Comparison of ENCODE assay signal across 1 cellular context in genomic region chr2:201780674-201781582, GRCh38.
TF ChIP-seq lines count a peak whose summit lies in the region.

Gene ALS2 (minus strand): TSS chr2:201780933. CDS start chr2:201768885, 12,048 bp downstream.

TF ChIP-seq in GM12878, 131 proteins besides CTCF, POLR2A, EP300 and RAD21 (continued from another document):
- TF ChIP-seq E2F4 (IDR thresholded peaks at IDR 0.05; ENCODE audit: low read depth, low read length) (0 out of 2 replicates have a peak, but pooled peaks have one; percentile 19), DPF2 (IDR thresholded peaks at IDR 0.05) (no peak; the same call in 1 of the 2 replicates), ZSCAN29 (IDR thresholded peaks at IDR 0.05) (no peak), NFXL1 (IDR thresholded peaks at IDR 0.05; ENCODE audit: borderline replicate concordance) (no peak), IKZF1 (conservative IDR thresholded peaks at IDR 0.05) (peak; percentile 73), GATAD2B (conservative IDR thresholded peaks at IDR 0.05; ENCODE audit: low read depth) (no peak), MTA2 (IDR thresholded peaks at IDR 0.05; ENCODE audit: low read depth) (peak; percentile 15; the same call in 1 of the 2 replicates), CUX1 (IDR thresholded peaks at IDR 0.05; ENCODE audit: insufficient replicate concordance, low read depth, low read length) (peak; percentile 27), POU2F2 (IDR thresholded peaks at IDR 0.05; ENCODE audit: borderline replicate concordance, low read depth, low read length) (peak; percentile 2; the same call in 1 of the 3 replicates), SRF (IDR thresholded peaks at IDR 0.05; ENCODE audit: low read depth in 2 of 2, low read length in 2 of 2) (peak in 1 of 2 experiments; percentile 67; a peak in 2 of 4 replicates), CEBPZ (IDR thresholded peaks at IDR 0.05; ENCODE audit: low read depth, low read length) (no peak), SMAD1 (IDR thresholded peaks at IDR 0.05; ENCODE audit: low read depth, partially characterized antibody) (no peak), CBX5 (IDR thresholded peaks at IDR 0.05; ENCODE audit: low read depth) (0 out of 2 replicates have a peak, but pooled peaks have one; percentile 19), BHLHE40 (IDR thresholded peaks at IDR 0.05; ENCODE audit: borderline replicate concordance in 1 of 2, low read depth in 2 of 2, low read length in 1 of 2) (no peak), IKZF2 (IDR thresholded peaks at IDR 0.05) (peak; percentile 27 to 30; a peak in 1 of 4 replicates), HCFC1 (IDR thresholded peaks at IDR 0.05; ENCODE audit: low read length) (peak; percentile 51)
- TF ChIP-seq, protein P1, sequence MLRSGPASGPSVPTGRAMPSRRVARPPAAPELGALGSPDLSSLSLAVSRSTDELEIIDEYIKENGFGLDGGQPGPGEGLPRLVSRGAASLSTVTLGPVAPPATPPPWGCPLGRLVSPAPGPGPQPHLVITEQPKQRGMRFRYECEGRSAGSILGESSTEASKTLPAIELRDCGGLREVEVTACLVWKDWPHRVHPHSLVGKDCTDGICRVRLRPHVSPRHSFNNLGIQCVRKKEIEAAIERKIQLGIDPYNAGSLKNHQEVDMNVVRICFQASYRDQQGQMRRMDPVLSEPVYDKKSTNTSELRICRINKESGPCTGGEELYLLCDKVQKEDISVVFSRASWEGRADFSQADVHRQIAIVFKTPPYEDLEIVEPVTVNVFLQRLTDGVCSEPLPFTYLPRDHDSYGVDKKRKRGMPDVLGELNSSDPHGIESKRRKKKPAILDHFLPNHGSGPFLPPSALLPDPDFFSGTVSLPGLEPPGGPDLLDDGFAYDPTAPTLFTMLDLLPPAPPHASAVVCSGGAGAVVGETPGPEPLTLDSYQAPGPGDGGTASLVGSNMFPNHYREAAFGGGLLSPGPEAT (IDR thresholded peaks at IDR 0.05; ENCODE audit: low read depth) = no peak
- TF ChIP-seq, protein P2, sequence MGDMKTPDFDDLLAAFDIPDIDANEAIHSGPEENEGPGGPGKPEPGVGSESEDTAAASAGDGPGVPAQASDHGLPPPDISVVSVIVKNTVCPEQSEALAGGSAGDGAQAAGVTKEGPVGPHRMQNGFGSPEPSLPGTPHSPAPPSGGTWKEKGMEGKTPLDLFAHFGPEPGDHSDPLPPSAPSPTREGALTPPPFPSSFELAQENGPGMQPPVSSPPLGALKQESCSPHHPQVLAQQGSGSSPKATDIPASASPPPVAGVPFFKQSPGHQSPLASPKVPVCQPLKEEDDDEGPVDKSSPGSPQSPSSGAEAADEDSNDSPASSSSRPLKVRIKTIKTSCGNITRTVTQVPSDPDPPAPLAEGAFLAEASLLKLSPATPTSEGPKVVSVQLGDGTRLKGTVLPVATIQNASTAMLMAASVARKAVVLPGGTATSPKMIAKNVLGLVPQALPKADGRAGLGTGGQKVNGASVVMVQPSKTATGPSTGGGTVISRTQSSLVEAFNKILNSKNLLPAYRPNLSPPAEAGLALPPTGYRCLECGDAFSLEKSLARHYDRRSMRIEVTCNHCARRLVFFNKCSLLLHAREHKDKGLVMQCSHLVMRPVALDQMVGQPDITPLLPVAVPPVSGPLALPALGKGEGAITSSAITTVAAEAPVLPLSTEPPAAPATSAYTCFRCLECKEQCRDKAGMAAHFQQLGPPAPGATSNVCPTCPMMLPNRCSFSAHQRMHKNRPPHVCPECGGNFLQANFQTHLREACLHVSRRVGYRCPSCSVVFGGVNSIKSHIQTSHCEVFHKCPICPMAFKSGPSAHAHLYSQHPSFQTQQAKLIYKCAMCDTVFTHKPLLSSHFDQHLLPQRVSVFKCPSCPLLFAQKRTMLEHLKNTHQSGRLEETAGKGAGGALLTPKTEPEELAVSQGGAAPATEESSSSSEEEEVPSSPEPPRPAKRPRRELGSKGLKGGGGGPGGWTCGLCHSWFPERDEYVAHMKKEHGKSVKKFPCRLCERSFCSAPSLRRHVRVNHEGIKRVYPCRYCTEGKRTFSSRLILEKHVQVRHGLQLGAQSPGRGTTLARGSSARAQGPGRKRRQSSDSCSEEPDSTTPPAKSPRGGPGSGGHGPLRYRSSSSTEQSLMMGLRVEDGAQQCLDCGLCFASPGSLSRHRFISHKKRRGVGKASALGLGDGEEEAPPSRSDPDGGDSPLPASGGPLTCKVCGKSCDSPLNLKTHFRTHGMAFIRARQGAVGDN (IDR thresholded peaks at IDR 0.05) = no peak
- TF ChIP-seq, protein P3, sequence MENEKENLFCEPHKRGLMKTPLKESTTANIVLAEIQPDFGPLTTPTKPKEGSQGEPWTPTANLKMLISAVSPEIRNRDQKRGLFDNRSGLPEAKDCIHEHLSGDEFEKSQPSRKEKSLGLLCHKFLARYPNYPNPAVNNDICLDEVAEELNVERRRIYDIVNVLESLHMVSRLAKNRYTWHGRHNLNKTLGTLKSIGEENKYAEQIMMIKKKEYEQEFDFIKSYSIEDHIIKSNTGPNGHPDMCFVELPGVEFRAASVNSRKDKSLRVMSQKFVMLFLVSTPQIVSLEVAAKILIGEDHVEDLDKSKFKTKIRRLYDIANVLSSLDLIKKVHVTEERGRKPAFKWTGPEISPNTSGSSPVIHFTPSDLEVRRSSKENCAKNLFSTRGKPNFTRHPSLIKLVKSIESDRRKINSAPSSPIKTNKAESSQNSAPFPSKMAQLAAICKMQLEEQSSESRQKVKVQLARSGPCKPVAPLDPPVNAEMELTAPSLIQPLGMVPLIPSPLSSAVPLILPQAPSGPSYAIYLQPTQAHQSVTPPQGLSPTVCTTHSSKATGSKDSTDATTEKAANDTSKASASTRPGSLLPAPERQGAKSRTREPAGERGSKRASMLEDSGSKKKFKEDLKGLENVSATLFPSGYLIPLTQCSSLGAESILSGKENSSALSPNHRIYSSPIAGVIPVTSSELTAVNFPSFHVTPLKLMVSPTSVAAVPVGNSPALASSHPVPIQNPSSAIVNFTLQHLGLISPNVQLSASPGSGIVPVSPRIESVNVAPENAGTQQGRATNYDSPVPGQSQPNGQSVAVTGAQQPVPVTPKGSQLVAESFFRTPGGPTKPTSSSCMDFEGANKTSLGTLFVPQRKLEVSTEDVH (IDR thresholded peaks at IDR 0.05; ENCODE audit: low read depth, partially characterized antibody) = peak; percentile 29
- TF ChIP-seq, protein P4, sequence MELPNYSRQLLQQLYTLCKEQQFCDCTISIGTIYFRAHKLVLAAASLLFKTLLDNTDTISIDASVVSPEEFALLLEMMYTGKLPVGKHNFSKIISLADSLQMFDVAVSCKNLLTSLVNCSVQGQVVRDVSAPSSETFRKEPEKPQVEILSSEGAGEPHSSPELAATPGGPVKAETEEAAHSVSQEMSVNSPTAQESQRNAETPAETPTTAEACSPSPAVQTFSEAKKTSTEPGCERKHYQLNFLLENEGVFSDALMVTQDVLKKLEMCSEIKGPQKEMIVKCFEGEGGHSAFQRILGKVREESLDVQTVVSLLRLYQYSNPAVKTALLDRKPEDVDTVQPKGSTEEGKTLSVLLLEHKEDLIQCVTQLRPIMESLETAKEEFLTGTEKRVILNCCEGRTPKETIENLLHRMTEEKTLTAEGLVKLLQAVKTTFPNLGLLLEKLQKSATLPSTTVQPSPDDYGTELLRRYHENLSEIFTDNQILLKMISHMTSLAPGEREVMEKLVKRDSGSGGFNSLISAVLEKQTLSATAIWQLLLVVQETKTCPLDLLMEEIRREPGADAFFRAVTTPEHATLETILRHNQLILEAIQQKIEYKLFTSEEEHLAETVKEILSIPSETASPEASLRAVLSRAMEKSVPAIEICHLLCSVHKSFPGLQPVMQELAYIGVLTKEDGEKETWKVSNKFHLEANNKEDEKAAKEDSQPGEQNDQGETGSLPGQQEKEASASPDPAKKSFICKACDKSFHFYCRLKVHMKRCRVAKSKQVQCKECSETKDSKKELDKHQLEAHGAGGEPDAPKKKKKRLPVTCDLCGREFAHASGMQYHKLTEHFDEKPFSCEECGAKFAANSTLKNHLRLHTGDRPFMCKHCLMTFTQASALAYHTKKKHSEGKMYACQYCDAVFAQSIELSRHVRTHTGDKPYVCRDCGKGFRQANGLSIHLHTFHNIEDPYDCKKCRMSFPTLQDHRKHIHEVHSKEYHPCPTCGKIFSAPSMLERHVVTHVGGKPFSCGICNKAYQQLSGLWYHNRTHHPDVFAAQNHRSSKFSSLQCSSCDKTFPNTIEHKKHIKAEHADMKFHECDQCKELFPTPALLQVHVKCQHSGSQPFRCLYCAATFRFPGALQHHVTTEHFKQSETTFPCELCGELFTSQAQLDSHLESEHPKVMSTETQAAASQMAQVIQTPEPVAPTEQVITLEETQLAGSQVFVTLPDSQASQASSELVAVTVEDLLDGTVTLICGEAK (IDR thresholded peaks at IDR 0.05; ENCODE audit: borderline replicate concordance) = peak; percentile 39; the same call in 1 of the 2 replicates
- TF ChIP-seq, protein P5, sequence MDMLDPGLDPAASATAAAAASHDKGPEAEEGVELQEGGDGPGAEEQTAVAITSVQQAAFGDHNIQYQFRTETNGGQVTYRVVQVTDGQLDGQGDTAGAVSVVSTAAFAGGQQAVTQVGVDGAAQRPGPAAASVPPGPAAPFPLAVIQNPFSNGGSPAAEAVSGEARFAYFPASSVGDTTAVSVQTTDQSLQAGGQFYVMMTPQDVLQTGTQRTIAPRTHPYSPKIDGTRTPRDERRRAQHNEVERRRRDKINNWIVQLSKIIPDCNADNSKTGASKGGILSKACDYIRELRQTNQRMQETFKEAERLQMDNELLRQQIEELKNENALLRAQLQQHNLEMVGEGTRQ (IDR thresholded peaks at IDR 0.05; ENCODE audit: borderline replicate concordance, low read depth, low read length) = peak; percentile 25
TF ChIP-seq in GM12878: peak in this region for 44.
